ENCODE assay signal across 25 cellular contexts in the genomic region with DNA sequence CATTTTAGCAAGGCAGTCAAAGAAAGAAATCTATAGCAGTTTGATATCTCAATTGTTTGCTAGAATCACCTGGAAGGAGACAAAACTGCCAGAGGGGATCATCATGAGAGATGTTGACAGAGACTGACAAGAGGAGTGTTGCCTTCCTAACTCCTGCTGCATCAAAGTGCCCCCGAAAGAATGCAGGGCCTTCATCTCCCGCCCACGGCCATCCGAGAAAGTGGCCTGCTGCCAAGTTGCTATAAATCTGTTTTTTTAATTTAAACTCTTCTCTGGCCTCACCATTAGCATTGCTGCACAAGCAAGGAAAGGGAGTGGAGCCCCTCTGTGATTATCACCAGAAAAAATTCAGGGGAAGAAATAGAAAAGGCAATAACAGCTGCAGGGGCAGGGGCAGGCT.
DNase-seq lines count a peak whose midpoint lies in the region; ATAC-seq, FAIRE-seq and TF ChIP-seq lines count a peak whose summit lies in the region.
"Had no signal": no experiment of that assay in that cellular context is flagged by ENCODE, and none has a peak within 500 bp of the region (broad histone marks: within the 10 kb centered on the region; RNA-seq: fewer than 3 reads in every experiment).

No MANE protein-coding gene starts in this region.

- H2BK120ac ChIP-seq in H9 (ENCODE audit: low read depth, low read length, poor library complexity, severe bottlenecking): no peak overlapping the region

- no peak overlapping the region for H3K4ac ChIP-seq in H9 (ENCODE audit: low read depth, low read length)

- H2BK5ac ChIP-seq in H9 (ENCODE audit: insufficient read length, low read length): no peak overlapping the region

- H3K9me3 ChIP-seq in H9 (ENCODE audit: control insufficient read depth, low read depth, low read length): no peaks in the 10 kb centered on the region
- H3K9me3 ChIP-seq in esophagus muscularis mucosa: no peaks in the 10 kb centered on the region
- H3K9me3 ChIP-seq in neural progenitor cell (ENCODE audit: low read depth): no peaks in the 10 kb centered on the region

- no peak for DNase-seq in H9
- DNase-seq in esophagus muscularis mucosa (ENCODE audit: extremely low spot score): peak; percentile 34
- no peak for DNase-seq in neural progenitor cell (ENCODE audit: low spot score)
- DNase-seq in Right ventricle myocardium inferior (ENCODE audit: missing footprints): no peak
- DNase-seq in C1 segment of cervical spinal cord (lab: John Stamatoyannopoulos, UW): no peak
- DNase-seq in HTR-8/SVneo (ENCODE audit: insufficient read length, low spot score): no peak
- DNase-seq: GDM1; Karpas-422; NCI-H1092; NCI-H1417 treated with DMSO at 0.1 percent for 48 hours; NCI-H1694 treated with DMSO at 0.1 percent for 48 hours; NCI-H2081 treated with DMSO at 0.1 percent for 48 hours; NCI-H446 treated with DMSO at 0.1 percent for 48 hours; NCI-H526; NCI-H82; NK-92 treated with Interleukin-12 subunit alpha and Interleukin-12 subunit beta, amount 100 ng/mL, for 24 hours; PC-9; SHP77; T-cell had no signal

- no peaks in the 10 kb centered on the region for H3K79me1 ChIP-seq in H9 (ENCODE audit: insufficient read depth, low read depth, low read length, poor library complexity, severe bottlenecking)

- H3K4me3 ChIP-seq in esophagus muscularis mucosa: no peak overlapping the region
- H3K4me3 ChIP-seq in neural progenitor cell: no peak overlapping the region
- H3K4me3 ChIP-seq: GM12878, PC-9 had no signal

- intact Hi-C loops in esophagus muscularis mucosa (cut with DNase I) (no loop called here), Right ventricle myocardium inferior (cut with DNase I) (no loop called here)

- no peak overlapping the region for H2BK12ac ChIP-seq in H9 (ENCODE audit: insufficient read length, low read depth, low read length)

- H2BK20ac ChIP-seq in H9 (ENCODE audit: low read depth, low read length, poor library complexity, severe bottlenecking): no peak overlapping the region

- H4K20me1 ChIP-seq in H9 (ENCODE audit: control insufficient read depth, insufficient read depth, insufficient read length) (no peaks in the 10 kb centered on the region), neural progenitor cell (ENCODE audit: low read depth) (no peaks in the 10 kb centered on the region)

- no peak for TF ChIP-seq POLR2A in esophagus muscularis mucosa (IDR thresholded peaks at IDR 0.05; ENCODE audit: low read depth)

- no peak overlapping the region for H3K56ac ChIP-seq in H9 (ENCODE audit: insufficient read length, low read depth, low read length)

- no peak overlapping the region for H3K14ac ChIP-seq in H9 (ENCODE audit: insufficient read depth, low read length)

- FAIRE-seq in HTR-8/SVneo (lab: Jason Lieb, UNC): no peak
- FAIRE-seq: GM12878, H1 had no signal

- no peaks in the 10 kb centered on the region for H3K4me1 ChIP-seq in H9 (ENCODE audit: insufficient read depth, low read length)
- peaks cover 0 to 12% (median 8%) of the 10 kb centered on the region in 4 donors for H3K4me1 ChIP-seq in esophagus muscularis mucosa
- H3K4me1 ChIP-seq in neural progenitor cell: peaks cover 16% of the 10 kb centered on the region

- no peak overlapping the region for H4K5ac ChIP-seq in H9 (ENCODE audit: insufficient read length, low read depth, low read length)

- H3K36me3 Mint-ChIP-seq in H9 (ENCODE audit: insufficient read depth in 1 of 3, low read depth in 3 of 3) (peaks cover 0 to 11% (median 7%) of the 10 kb centered on the region in 3 experiments; a peak in 3 of 7 replicates), neural progenitor cell (no peaks in the 10 kb centered on the region)
- H3K36me3 Mint-ChIP-seq: T-cell had no signal

- H4K8ac ChIP-seq in H9 (replicated peaks; ENCODE audit: insufficient read length, low read depth, low read length): no peak overlapping the region

- H3K4me3 Mint-ChIP-seq in H9 (no peak overlapping the region), neural progenitor cell (no peak overlapping the region)
- H3K4me3 Mint-ChIP-seq: B cell, T-cell had no signal

- H3K23ac ChIP-seq in H9 (ENCODE audit: insufficient read length, low read depth, low read length): no peak overlapping the region

- H2AFZ ChIP-seq in H9 (ENCODE audit: low read length): no peak overlapping the region
- H2AFZ ChIP-seq in neural progenitor cell (replicated peaks): no peak overlapping the region
- H2AFZ ChIP-seq: PC-9 had no signal

- no peaks in the 10 kb centered on the region for H3F3A ChIP-seq in neural progenitor cell (ENCODE audit: low read depth)

- no peaks in the 10 kb centered on the region for H3K27me3 Mint-ChIP-seq in H9 (ENCODE audit: low read depth)
- peaks cover 4% of the 10 kb centered on the region for H3K27me3 Mint-ChIP-seq in neural progenitor cell (ENCODE audit: insufficient read depth, low read depth)
- H3K27me3 Mint-ChIP-seq: B cell, T-cell had no signal

- H2AK5ac ChIP-seq in H9 (ENCODE audit: insufficient read length, low read length): no peak overlapping the region

- H3K79me2 ChIP-seq in H9 (ENCODE audit: insufficient read depth, low read length) (no peaks in the 10 kb centered on the region), neural progenitor cell (ENCODE audit: low read depth) (no peaks in the 10 kb centered on the region)

- H2BK15ac ChIP-seq in H9 (ENCODE audit: low read depth, low read length): no peak overlapping the region

- H3K9me3 Mint-ChIP-seq in H9 (peaks cover 0 to 3% of the 10 kb centered on the region in 2 experiments; a peak in 2 of 5 replicates), neural progenitor cell (peaks cover 3% of the 10 kb centered on the region)

- no peaks in the 10 kb centered on the region for H3K36me3 ChIP-seq in esophagus muscularis mucosa
- no peaks in the 10 kb centered on the region for H3K36me3 ChIP-seq in neural progenitor cell

- peaks cover 14 to 19% of the 10 kb centered on the region in 2 experiments for H3K4me1 Mint-ChIP-seq in H9
- peaks cover 14% of the 10 kb centered on the region for H3K4me1 Mint-ChIP-seq in neural progenitor cell
- H3K4me1 Mint-ChIP-seq: B cell, T-cell had no signal

- no peak overlapping the region for H4K91ac ChIP-seq in H9 (ENCODE audit: insufficient read length, low read depth, low read length)

- no peak for TF ChIP-seq EP300 in esophagus muscularis mucosa (IDR thresholded peaks at IDR 0.05)

- no peaks in the 10 kb centered on the region for H3K27me3 ChIP-seq in H9 (ENCODE audit: insufficient read depth, low read length)
- H3K27me3 ChIP-seq in esophagus muscularis mucosa: no peaks in the 10 kb centered on the region
- H3K27me3 ChIP-seq in neural progenitor cell: no peaks in the 10 kb centered on the region

- H3K4me2 ChIP-seq in H9 (ENCODE audit: insufficient read depth, insufficient read length, low read length) (no peak overlapping the region), neural progenitor cell (no peak overlapping the region)
- H3K4me2 ChIP-seq: PC-9 had no signal

- no peak overlapping the region for H3K18ac ChIP-seq in H9 (ENCODE audit: insufficient read length, low read depth, low read length)

- H3K27ac Mint-ChIP-seq in H9 (peak overlapping the region; percentile 21 to 90 (median 30); a peak in 2 of 7 replicates), neural progenitor cell (peak overlapping the region; percentile 28)
- H3K27ac Mint-ChIP-seq: B cell, T-cell had no signal

- no peak overlapping the region for H3T11ph ChIP-seq in H9 (ENCODE audit: low read length)

- ATAC-seq in HG02852 (IDR thresholded peaks at IDR 0.05; ENCODE audit: unreplicated experiment): no peak
- no peak for ATAC-seq in Right ventricle myocardium inferior
- ATAC-seq: GM12878, HCT116, T-cell had no signal

- TF ChIP-seq CTCF in H9 (conservative IDR thresholded peaks at IDR 0.05) (no peak), esophagus muscularis mucosa (IDR thresholded peaks at IDR 0.05) (no peak), neural progenitor cell (IDR thresholded peaks at IDR 0.05) (no peak)

- H3K27ac ChIP-seq in H9 (ENCODE audit: insufficient read length, low read depth, low read length) (no peak overlapping the region), esophagus muscularis mucosa (replicated peaks in 1 of 4) (no peak overlapping the region), neural progenitor cell (no peak overlapping the region)
- H3K27ac ChIP-seq: HL-60, PC-9 had no signal

- H3K23me2 ChIP-seq in H9 (ENCODE audit: insufficient read length, low read depth, low read length, poor library complexity, severe bottlenecking): no peaks in the 10 kb centered on the region

- WGBS in H9 (ENCODE audit: extremely low coverage, insufficient read length, low lambda C conversion rate): no CpG with 5 or more reads among the region's 4 CpGs
- WGBS in esophagus muscularis mucosa: 8% methylated on average over 4 of the region's 4 CpGs

- H3K9ac ChIP-seq in H9 (ENCODE audit: extremely low read depth, insufficient read length, low read length) (no peak overlapping the region), neural progenitor cell (no peak overlapping the region)
